ENCODE assay signal across 8 cellular contexts in genomic region chr3:88032245-88032644, GRCh38. TPM values are rescaled to one million over a fixed set of nuclear protein-coding genes. Genes with fewer than 3 reads are reported as not detected.
A peak's percentile ranks its signal among the peaks of the same experiment; 100 is the strongest.
DNase-seq lines count a peak whose midpoint lies in the region; ATAC-seq and TF ChIP-seq lines count a peak whose summit lies in the region.

No MANE protein-coding gene starts in this region.

- H3K4me3 ChIP-seq in NB4 (ENCODE audit: low read depth, low read length) (peak overlapping the region; percentile 60), esophagus squamous epithelium (peak overlapping the region; percentile 18 to 64 (median 38))

- 5 to 16% methylated on average over 2 of the region's 2 CpGs for whole genome bisulfite sequencing in esophagus squamous epithelium, 2 donors

- no peak for DNase-seq in NB4 (ENCODE audit: low read depth)
- DNase-seq in esophagus squamous epithelium (lab: John Stamatoyannopoulos, UW) = no peak
- DNase-seq in stimulated activated naive CD8-positive, alpha-beta T cell treated with anti-CD3 and anti-CD28 coated beads, Interleukin-15, amount 100 ng/mL, for 72 hours = no peak
- no peak for DNase-seq in mesothelial cell of epicardium (ENCODE audit: low spot score in 2 of 2, unreplicated experiment in 2 of 2)
- no peak for DNase-seq in GM19240 (ENCODE audit: insufficient read length, low spot score)
- no peak for DNase-seq in NCI-H510A (lab: John Stamatoyannopoulos, UW)

- intact Hi-C loops in esophagus squamous epithelium (cut with DNase I) = no loop called here

- no peaks in the 10 kb centered on the region for H3K9me3 ChIP-seq in esophagus squamous epithelium

- H3K4me1 ChIP-seq in esophagus squamous epithelium = peaks cover 0 to 15% (median 6%) of the 10 kb centered on the region in 3 donors

- TF ChIP-seq CTCF in NB4 (IDR thresholded peaks at IDR 0.05; ENCODE audit: low read depth, low read length) (no peak), esophagus squamous epithelium (IDR thresholded peaks at IDR 0.05) (no peak), mesothelial cell of epicardium (IDR thresholded peaks at IDR 0.05; ENCODE audit: unreplicated experiment) (no peak)

- peaks cover 45% of the 10 kb centered on the region for H3K4me1 Mint-ChIP-seq in stimulated activated naive CD8-positive, alpha-beta T cell treated with anti-CD3 and anti-CD28 coated beads, Interleukin-15, amount 100 ng/mL, for 72 hours
- peaks cover 12% of the 10 kb centered on the region for H3K4me1 Mint-ChIP-seq in mesothelial cell of epicardium

- H3K27me3 ChIP-seq in esophagus squamous epithelium = no peaks in the 10 kb centered on the region

- TF ChIP-seq POLR2A in NB4 (IDR thresholded peaks at IDR 0.05; ENCODE audit: extremely low read depth, insufficient read length) (no peak), esophagus squamous epithelium (IDR thresholded peaks at IDR 0.05) (no peak)

- peaks cover under 1% of the 10 kb centered on the region for H3K27me3 Mint-ChIP-seq in stimulated activated naive CD8-positive, alpha-beta T cell treated with anti-CD3 and anti-CD28 coated beads, Interleukin-15, amount 100 ng/mL, for 72 hours
- H3K27me3 Mint-ChIP-seq in mesothelial cell of epicardium (ENCODE audit: low read depth) = no peaks in the 10 kb centered on the region

- ATAC-seq in GM21360 (IDR thresholded peaks at IDR 0.05; ENCODE audit: unreplicated experiment) (peak; percentile 8), HG02623 (IDR thresholded peaks at IDR 0.05; ENCODE audit: unreplicated experiment) (no peak)
- ATAC-seq in stimulated activated naive CD8-positive, alpha-beta T cell treated with anti-CD3 and anti-CD28 coated beads, Interleukin-15, amount 100 ng/mL, for 72 hours = peak; percentile 32

- H3K4me3 Mint-ChIP-seq in stimulated activated naive CD8-positive, alpha-beta T cell treated with anti-CD3 and anti-CD28 coated beads, Interleukin-15, amount 100 ng/mL, for 72 hours = peak overlapping the region; percentile 72 to 94
- no peak overlapping the region for H3K4me3 Mint-ChIP-seq in mesothelial cell of epicardium

- H3K9me3 Mint-ChIP-seq in stimulated activated naive CD8-positive, alpha-beta T cell treated with anti-CD3 and anti-CD28 coated beads, Interleukin-15, amount 100 ng/mL, for 72 hours = no peaks in the 10 kb centered on the region
- H3K9me3 Mint-ChIP-seq in mesothelial cell of epicardium = peaks cover 13% of the 10 kb centered on the region

- H3K27ac Mint-ChIP-seq in stimulated activated naive CD8-positive, alpha-beta T cell treated with anti-CD3 and anti-CD28 coated beads, Interleukin-15, amount 100 ng/mL, for 72 hours = peak overlapping the region; percentile 77 to 94
- H3K27ac Mint-ChIP-seq in mesothelial cell of epicardium = no peak overlapping the region

- peak overlapping the region; percentile 7 to 59 (median 54) for H3K27ac ChIP-seq in esophagus squamous epithelium

- H3K36me3 Mint-ChIP-seq in mesothelial cell of epicardium = no peaks in the 10 kb centered on the region

- H3K36me3 ChIP-seq in esophagus squamous epithelium = no peaks in the 10 kb centered on the region

RNA-seq across cellular contexts. Expression of gene CGGBP1, which starts 26.6 kb away (rescaled TPM):
- total RNA-seq in esophagus squamous epithelium (10 to 100 TPM; 17.6 to 46.3 (median 34.0) TPM), mesothelial cell of epicardium (73.9 to 83.5 TPM (median 76.5 TPM) in 3 replicates)

RNA-seq across cellular contexts. Expression of gene ZNF654, which starts 26.8 kb away (rescaled TPM):
- 10 to 100 TPM in 2 of 4 donors, 1 to 10 TPM in 2; 8.4 to 16.4 (median 10.1) TPM for total RNA-seq in esophagus squamous epithelium
- 15.3 to 16.5 TPM (median 16.2 TPM) in 3 replicates for total RNA-seq in mesothelial cell of epicardium
